ENCODE assay signal across 3 cellular contexts in the genomic region with DNA sequence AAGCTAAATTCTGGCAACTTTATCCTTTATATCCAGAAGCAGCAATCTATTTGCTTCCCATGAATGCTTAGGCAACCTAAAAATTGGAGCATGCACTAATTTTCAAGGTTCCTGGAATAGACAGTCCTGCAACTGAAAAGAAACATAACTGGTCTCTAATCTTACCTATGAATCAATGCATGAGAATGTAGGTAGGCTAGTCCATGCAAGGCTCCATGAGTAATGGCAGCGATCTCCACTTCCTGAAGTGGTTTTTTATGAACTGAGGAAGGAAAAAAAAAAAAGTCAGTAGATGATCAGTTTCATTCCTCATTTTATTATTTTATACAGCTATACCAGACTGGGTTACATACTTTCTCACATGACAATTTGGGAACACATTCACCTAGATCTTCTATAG.
A peak's percentile ranks its signal among the peaks of the same experiment; 100 is the strongest.
TF ChIP-seq lines count a peak whose summit lies in the region.

No MANE protein-coding gene starts in this region.

TF ChIP-seq in SK-N-SH, 30 proteins besides CTCF, POLR2A, EP300 and RAD21 (continued from another document and continues in another):
- TF ChIP-seq JUND (IDR thresholded peaks at IDR 0.05), result peak; percentile 48; the same call in 1 of the 2 replicates
- TF ChIP-seq, protein P1, sequence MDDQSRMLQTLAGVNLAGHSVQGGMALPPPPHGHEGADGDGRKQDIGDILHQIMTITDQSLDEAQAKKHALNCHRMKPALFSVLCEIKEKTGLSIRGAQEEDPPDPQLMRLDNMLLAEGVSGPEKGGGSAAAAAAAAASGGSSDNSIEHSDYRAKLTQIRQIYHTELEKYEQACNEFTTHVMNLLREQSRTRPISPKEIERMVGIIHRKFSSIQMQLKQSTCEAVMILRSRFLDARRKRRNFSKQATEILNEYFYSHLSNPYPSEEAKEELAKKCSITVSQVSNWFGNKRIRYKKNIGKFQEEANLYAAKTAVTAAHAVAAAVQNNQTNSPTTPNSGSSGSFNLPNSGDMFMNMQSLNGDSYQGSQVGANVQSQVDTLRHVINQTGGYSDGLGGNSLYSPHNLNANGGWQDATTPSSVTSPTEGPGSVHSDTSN (IDR thresholded peaks at IDR 0.05), result no peak
- TF ChIP-seq, protein P2, sequence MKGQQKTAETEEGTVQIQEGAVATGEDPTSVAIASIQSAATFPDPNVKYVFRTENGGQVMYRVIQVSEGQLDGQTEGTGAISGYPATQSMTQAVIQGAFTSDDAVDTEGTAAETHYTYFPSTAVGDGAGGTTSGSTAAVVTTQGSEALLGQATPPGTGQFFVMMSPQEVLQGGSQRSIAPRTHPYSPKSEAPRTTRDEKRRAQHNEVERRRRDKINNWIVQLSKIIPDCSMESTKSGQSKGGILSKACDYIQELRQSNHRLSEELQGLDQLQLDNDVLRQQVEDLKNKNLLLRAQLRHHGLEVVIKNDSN (IDR thresholded peaks at IDR 0.05; ENCODE audit: borderline replicate concordance, low read depth), result no peak
- no peak for TF ChIP-seq RXRA (IDR thresholded peaks at IDR 0.05; ENCODE audit: borderline replicate concordance, low read depth)
- no peak for TF ChIP-seq CHD2 (IDR thresholded peaks at IDR 0.05; ENCODE audit: low read length, partially characterized antibody)
- TF ChIP-seq, protein P3, sequence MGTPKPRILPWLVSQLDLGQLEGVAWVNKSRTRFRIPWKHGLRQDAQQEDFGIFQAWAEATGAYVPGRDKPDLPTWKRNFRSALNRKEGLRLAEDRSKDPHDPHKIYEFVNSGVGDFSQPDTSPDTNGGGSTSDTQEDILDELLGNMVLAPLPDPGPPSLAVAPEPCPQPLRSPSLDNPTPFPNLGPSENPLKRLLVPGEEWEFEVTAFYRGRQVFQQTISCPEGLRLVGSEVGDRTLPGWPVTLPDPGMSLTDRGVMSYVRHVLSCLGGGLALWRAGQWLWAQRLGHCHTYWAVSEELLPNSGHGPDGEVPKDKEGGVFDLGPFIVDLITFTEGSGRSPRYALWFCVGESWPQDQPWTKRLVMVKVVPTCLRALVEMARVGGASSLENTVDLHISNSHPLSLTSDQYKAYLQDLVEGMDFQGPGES (IDR thresholded peaks at IDR 0.05; ENCODE audit: low read depth, low read length), result no peak
- no peak for TF ChIP-seq TAF1 (IDR thresholded peaks at IDR 0.05; ENCODE audit: borderline replicate concordance, low read depth, low read length)
- TF ChIP-seq FOSL2 (IDR thresholded peaks at IDR 0.05; ENCODE audit: borderline replicate concordance, low read depth), result peak; percentile 36; the same call in 1 of the 2 replicates
- TF ChIP-seq RCOR1 (IDR thresholded peaks at IDR 0.05; ENCODE audit: low read length), result no peak
- TF ChIP-seq, protein P4, sequence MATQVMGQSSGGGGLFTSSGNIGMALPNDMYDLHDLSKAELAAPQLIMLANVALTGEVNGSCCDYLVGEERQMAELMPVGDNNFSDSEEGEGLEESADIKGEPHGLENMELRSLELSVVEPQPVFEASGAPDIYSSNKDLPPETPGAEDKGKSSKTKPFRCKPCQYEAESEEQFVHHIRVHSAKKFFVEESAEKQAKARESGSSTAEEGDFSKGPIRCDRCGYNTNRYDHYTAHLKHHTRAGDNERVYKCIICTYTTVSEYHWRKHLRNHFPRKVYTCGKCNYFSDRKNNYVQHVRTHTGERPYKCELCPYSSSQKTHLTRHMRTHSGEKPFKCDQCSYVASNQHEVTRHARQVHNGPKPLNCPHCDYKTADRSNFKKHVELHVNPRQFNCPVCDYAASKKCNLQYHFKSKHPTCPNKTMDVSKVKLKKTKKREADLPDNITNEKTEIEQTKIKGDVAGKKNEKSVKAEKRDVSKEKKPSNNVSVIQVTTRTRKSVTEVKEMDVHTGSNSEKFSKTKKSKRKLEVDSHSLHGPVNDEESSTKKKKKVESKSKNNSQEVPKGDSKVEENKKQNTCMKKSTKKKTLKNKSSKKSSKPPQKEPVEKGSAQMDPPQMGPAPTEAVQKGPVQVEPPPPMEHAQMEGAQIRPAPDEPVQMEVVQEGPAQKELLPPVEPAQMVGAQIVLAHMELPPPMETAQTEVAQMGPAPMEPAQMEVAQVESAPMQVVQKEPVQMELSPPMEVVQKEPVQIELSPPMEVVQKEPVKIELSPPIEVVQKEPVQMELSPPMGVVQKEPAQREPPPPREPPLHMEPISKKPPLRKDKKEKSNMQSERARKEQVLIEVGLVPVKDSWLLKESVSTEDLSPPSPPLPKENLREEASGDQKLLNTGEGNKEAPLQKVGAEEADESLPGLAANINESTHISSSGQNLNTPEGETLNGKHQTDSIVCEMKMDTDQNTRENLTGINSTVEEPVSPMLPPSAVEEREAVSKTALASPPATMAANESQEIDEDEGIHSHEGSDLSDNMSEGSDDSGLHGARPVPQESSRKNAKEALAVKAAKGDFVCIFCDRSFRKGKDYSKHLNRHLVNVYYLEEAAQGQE (IDR thresholded peaks at IDR 0.05; ENCODE audit: low read depth, low read length), result no peak
- TF ChIP-seq MXI1 (IDR thresholded peaks at IDR 0.05; ENCODE audit: low read depth, low read length), result no peak

TF ChIP-seq in SK-N-SH treated with all-trans-retinoic acid at 6 μM for 48 hours, 23 proteins besides CTCF, POLR2A, EP300 and RAD21 (continued from another document and continues in another):
- TF ChIP-seq ZNF8 (CRISPR knock-in tag; IDR thresholded peaks at IDR 0.05), result no peak
- TF ChIP-seq ZNF70 (CRISPR knock-in tag; IDR thresholded peaks at IDR 0.05), result no peak
- no peak for TF ChIP-seq ZFP3 (CRISPR knock-in tag; IDR thresholded peaks at IDR 0.05)
- TF ChIP-seq, protein P5, sequence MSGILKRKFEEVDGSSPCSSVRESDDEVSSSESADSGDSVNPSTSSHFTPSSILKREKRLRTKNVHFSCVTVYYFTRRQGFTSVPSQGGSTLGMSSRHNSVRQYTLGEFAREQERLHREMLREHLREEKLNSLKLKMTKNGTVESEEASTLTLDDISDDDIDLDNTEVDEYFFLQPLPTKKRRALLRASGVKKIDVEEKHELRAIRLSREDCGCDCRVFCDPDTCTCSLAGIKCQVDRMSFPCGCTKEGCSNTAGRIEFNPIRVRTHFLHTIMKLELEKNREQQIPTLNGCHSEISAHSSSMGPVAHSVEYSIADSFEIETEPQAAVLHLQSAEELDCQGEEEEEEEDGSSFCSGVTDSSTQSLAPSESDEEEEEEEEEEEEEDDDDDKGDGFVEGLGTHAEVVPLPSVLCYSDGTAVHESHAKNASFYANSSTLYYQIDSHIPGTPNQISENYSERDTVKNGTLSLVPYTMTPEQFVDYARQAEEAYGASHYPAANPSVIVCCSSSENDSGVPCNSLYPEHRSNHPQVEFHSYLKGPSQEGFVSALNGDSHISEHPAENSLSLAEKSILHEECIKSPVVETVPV (CRISPR knock-in tag; IDR thresholded peaks at IDR 0.05), result no peak
- TF ChIP-seq ZNF565 (CRISPR knock-in tag; conservative IDR thresholded peaks at IDR 0.05; ENCODE audit: low read depth), result no peak
- TF ChIP-seq ZFP30 (CRISPR knock-in tag; IDR thresholded peaks at IDR 0.05), result no peak
- TF ChIP-seq, protein P6, sequence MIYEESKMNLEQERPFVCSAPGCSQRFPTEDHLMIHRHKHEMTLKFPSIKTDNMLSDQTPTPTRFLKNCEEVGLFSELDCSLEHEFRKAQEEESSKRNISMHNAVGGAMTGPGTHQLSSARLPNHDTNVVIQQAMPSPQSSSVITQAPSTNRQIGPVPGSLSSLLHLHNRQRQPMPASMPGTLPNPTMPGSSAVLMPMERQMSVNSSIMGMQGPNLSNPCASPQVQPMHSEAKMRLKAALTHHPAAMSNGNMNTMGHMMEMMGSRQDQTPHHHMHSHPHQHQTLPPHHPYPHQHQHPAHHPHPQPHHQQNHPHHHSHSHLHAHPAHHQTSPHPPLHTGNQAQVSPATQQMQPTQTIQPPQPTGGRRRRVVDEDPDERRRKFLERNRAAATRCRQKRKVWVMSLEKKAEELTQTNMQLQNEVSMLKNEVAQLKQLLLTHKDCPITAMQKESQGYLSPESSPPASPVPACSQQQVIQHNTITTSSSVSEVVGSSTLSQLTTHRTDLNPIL (CRISPR knock-in tag; IDR thresholded peaks at IDR 0.05; ENCODE audit: low read depth), result no peak
- no peak for TF ChIP-seq TCF4 (CRISPR knock-in tag; IDR thresholded peaks at IDR 0.05; ENCODE audit: borderline replicate concordance)
- TF ChIP-seq, protein P7, sequence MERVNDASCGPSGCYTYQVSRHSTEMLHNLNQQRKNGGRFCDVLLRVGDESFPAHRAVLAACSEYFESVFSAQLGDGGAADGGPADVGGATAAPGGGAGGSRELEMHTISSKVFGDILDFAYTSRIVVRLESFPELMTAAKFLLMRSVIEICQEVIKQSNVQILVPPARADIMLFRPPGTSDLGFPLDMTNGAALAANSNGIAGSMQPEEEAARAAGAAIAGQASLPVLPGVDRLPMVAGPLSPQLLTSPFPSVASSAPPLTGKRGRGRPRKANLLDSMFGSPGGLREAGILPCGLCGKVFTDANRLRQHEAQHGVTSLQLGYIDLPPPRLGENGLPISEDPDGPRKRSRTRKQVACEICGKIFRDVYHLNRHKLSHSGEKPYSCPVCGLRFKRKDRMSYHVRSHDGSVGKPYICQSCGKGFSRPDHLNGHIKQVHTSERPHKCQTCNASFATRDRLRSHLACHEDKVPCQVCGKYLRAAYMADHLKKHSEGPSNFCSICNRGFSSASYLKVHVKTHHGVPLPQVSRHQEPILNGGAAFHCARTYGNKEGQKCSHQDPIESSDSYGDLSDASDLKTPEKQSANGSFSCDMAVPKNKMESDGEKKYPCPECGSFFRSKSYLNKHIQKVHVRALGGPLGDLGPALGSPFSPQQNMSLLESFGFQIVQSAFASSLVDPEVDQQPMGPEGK (CRISPR knock-in tag; IDR thresholded peaks at IDR 0.05; ENCODE audit: borderline replicate concordance), result no peak
- TF ChIP-seq CSDC2 (CRISPR knock-in tag; IDR thresholded peaks at IDR 0.05), result no peak
- no peak for TF ChIP-seq TOX (CRISPR knock-in tag; IDR thresholded peaks at IDR 0.05; ENCODE audit: borderline replicate concordance)
- no peak for TF ChIP-seq BACH2 (CRISPR knock-in tag; IDR thresholded peaks at IDR 0.05; ENCODE audit: borderline replicate concordance)

TF ChIP-seq in endothelial cell of umbilical vein, 7 proteins besides CTCF, POLR2A, EP300 and RAD21:
- TF ChIP-seq FOS (IDR thresholded peaks at IDR 0.05; ENCODE audit: borderline replicate concordance, insufficient read depth, low read length) (no peak), GATA2 (IDR thresholded peaks at IDR 0.05; ENCODE audit: insufficient read depth, insufficient read length, low read depth, low read length) (no peak), JUN (IDR thresholded peaks at IDR 0.05; ENCODE audit: borderline replicate concordance, insufficient read depth, insufficient read length, low read depth) (no peak), MYC (IDR thresholded peaks at IDR 0.05; ENCODE audit: low read depth, low read length) (no peak), EZH2 (IDR thresholded peaks at IDR 0.05; ENCODE audit: borderline replicate concordance, low read depth, low read length, severe bottlenecking) (no peak), POLR2AphosphoS5 (IDR thresholded peaks at IDR 0.05; ENCODE audit: insufficient read depth, low read depth, low read length) (no peak)
- TF ChIP-seq, protein P8, sequence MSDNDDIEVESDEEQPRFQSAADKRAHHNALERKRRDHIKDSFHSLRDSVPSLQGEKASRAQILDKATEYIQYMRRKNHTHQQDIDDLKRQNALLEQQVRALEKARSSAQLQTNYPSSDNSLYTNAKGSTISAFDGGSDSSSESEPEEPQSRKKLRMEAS (IDR thresholded peaks at IDR 0.05; ENCODE audit: insufficient read depth, insufficient read length), result no peak
